ENCODE assay signal across 19 cellular contexts in genomic region chr20:40754372-40754943, GRCh38.
DNase-seq lines count a peak whose midpoint lies in the region; ATAC-seq and TF ChIP-seq lines count a peak whose summit lies in the region.
"Had no signal": no experiment of that assay in that cellular context is flagged by ENCODE, and none has a peak within 500 bp of the region (broad histone marks: within the 10 kb centered on the region; RNA-seq: fewer than 3 reads in every experiment).

No MANE protein-coding gene starts in this region.

- CTCF ChIA-PET in HEK293 (lab: Yijun Ruan, JAX) (interaction anchor here (1.4 kb wide), 1 partner anchor 14 kb away, joined by 6 read pairs; no protein-coding TSS in a partner anchor), T-cell (lab: Charles Lee) (no interaction called here)

- H3K4me1 ChIP-seq in HEK293 (ENCODE audit: control insufficient read depth, insufficient read depth, low read length) (no peaks in the 10 kb centered on the region), left ventricle myocardium inferior (peaks cover 17% of the 10 kb centered on the region)

- no peaks in the 10 kb centered on the region for H3K27me3 ChIP-seq in left ventricle myocardium inferior (ENCODE audit: low read depth)

- H3K27me3 Mint-ChIP-seq in chondrocyte (ENCODE audit: low read depth): peaks cover 17% of the 10 kb centered on the region
- peaks cover 0 to 6% of the 10 kb centered on the region in 2 donors for H3K27me3 Mint-ChIP-seq in T-cell

- H3K27ac Mint-ChIP-seq in chondrocyte (ENCODE audit: unreplicated experiment): peak overlapping the region; percentile 3
- no peak overlapping the region for H3K27ac Mint-ChIP-seq in T-cell
- H3K27ac Mint-ChIP-seq: activated CD8-positive, alpha-beta T cell treated with anti-CD3 and anti-CD28 coated beads, Interleukin-2, amount 10 ng/mL, durations not matched to agents 7 days and 5 days; activated naive CD8-positive, alpha-beta T cell; activated T-cell treated with anti-CD3 and anti-CD28 coated beads, Interleukin-2, amount 50 U/mL, for 72 hours had no signal

- H3K4me3 Mint-ChIP-seq in chondrocyte (ENCODE audit: unreplicated experiment): no peak overlapping the region
- H3K4me3 Mint-ChIP-seq in T-cell: no peak overlapping the region
- H3K4me3 Mint-ChIP-seq: activated CD8-positive, alpha-beta T cell treated with anti-CD3 and anti-CD28 coated beads, Interleukin-2, amount 10 ng/mL, durations not matched to agents 7 days and 5 days; activated naive CD8-positive, alpha-beta T cell; activated T-cell treated with anti-CD3 and anti-CD28 coated beads, Interleukin-2, amount 50 U/mL, for 72 hours had no signal

- TF ChIP-seq CTCF in HEK293 (tag by site-specific recombination; IDR thresholded peaks at IDR 0.05) (no peak), chondrocyte (IDR thresholded peaks at IDR 0.05) (no peak), left ventricle myocardium inferior (IDR thresholded peaks at IDR 0.05; ENCODE audit: borderline replicate concordance) (no peak)

- DNase-seq in chondrocyte (ENCODE audit: low spot score) (no peak), left ventricle myocardium inferior (peak; percentile 61), occipital lobe (lab: John Stamatoyannopoulos, UW) (peak; percentile 6), UCSD-AML1 (lab: John Stamatoyannopoulos, UW; ENCODE audit: unreplicated experiment) (no peak), T-cell (no peak)
- DNase-seq: activated CD4-positive, CD25-positive, alpha-beta regulatory T cell; activated CD8-positive, alpha-beta T cell treated with anti-CD3 and anti-CD28 coated beads, Interleukin-2, amount 10 ng/mL, durations not matched to agents 7 days and 5 days; activated T-cell treated with anti-CD3 and anti-CD28 coated beads, Interleukin-2, amount 50 U/mL, for 72 hours; AML-193; lower lobe of right lung; NCI-H1436 treated with DMSO at 0.1 percent for 48 hours; PC-9; stimulated activated naive CD8-positive, alpha-beta T cell treated with anti-CD3 and anti-CD28 coated beads, Interleukin-15, Interleukin-2, amounts not matched to agents 100 U/mL and 50 U/mL, for 24 hours; trophoblast cell had no signal

- ATAC-seq in T-cell (replicated peaks in 1 of 4): no peak
- ATAC-seq in GM18511 (IDR thresholded peaks at IDR 0.05; ENCODE audit: unreplicated experiment): no peak
- no peak for ATAC-seq in GM19467 (IDR thresholded peaks at IDR 0.05; ENCODE audit: unreplicated experiment)
- ATAC-seq: activated CD8-positive, alpha-beta T cell treated with anti-CD3 and anti-CD28 coated beads, Interleukin-2, amount 10 ng/mL, durations not matched to agents 7 days and 5 days; activated T-cell treated with anti-CD3 and anti-CD28 coated beads, Interleukin-2, amount 50 U/mL, for 72 hours; sciatic nerve; stimulated activated naive CD8-positive, alpha-beta T cell treated with anti-CD3 and anti-CD28 coated beads, Interleukin-15, Interleukin-2, amounts not matched to agents 100 U/mL and 50 U/mL, for 24 hours had no signal

- no peak overlapping the region for H3K27ac ChIP-seq in HEK293 (ENCODE audit: extremely low read depth, low read depth, low read length)
- H3K27ac ChIP-seq in left ventricle myocardium inferior (replicated peaks): peak overlapping the region; percentile 42
- H3K27ac ChIP-seq: lower lobe of right lung, PC-9 had no signal

- H3K36me3 ChIP-seq in HEK293 (ENCODE audit: control insufficient read depth in 2 of 2, insufficient read depth in 1 of 2, low read length in 2 of 2): no peaks in the 10 kb centered on the region
- no peaks in the 10 kb centered on the region for H3K36me3 ChIP-seq in left ventricle myocardium inferior
- H3K36me3 ChIP-seq: lower lobe of right lung had no signal

- intact Hi-C loops in left ventricle myocardium inferior (cut with micrococcal nuclease): no loop called here

- H3K4me1 Mint-ChIP-seq in chondrocyte (ENCODE audit: low read depth): peaks cover 14% of the 10 kb centered on the region
- H3K4me1 Mint-ChIP-seq in T-cell: peaks cover 29 to 37% (median 31%) of the 10 kb centered on the region in 3 donors

- H3K9me3 Mint-ChIP-seq in chondrocyte (ENCODE audit: low read depth): peaks cover 3% of the 10 kb centered on the region
- H3K9me3 Mint-ChIP-seq in T-cell: no peaks in the 10 kb centered on the region
- H3K9me3 Mint-ChIP-seq: activated T-cell treated with anti-CD3 and anti-CD28 coated beads, Interleukin-2, amount 50 U/mL, for 72 hours had no signal

- POLR2A ChIA-PET in HEK293 (lab: Yijun Ruan, JAX) (interaction anchor here (0.7 kb wide), 1 partner anchor 15 kb away, joined by 5 read pairs; no protein-coding TSS in a partner anchor), T-cell (lab: Charles Lee) (no interaction called here)

- no peak overlapping the region for H3K4me3 ChIP-seq in HEK293 (ENCODE audit: low read depth, low read length)
- no peak overlapping the region for H3K4me3 ChIP-seq in left ventricle myocardium inferior
- H3K4me3 ChIP-seq: lower lobe of right lung, PC-9 had no signal

- H3K36me3 Mint-ChIP-seq in chondrocyte (ENCODE audit: low read depth): no peaks in the 10 kb centered on the region
- H3K36me3 Mint-ChIP-seq in T-cell: no peaks in the 10 kb centered on the region

- H3K9me3 ChIP-seq in HEK293 (ENCODE audit: control insufficient read depth, insufficient read depth, low read depth, low read length) (no peaks in the 10 kb centered on the region), left ventricle myocardium inferior (replicated peaks) (no peaks in the 10 kb centered on the region)
- H3K9me3 ChIP-seq: lower lobe of right lung had no signal

TF ChIP-seq in HEK293, 187 proteins besides CTCF, POLR2A, EP300 and RAD21:
- TF ChIP-seq MZF1 (tag by site-specific recombination; IDR thresholded peaks at IDR 0.05; ENCODE audit: borderline replicate concordance) (no peak), ZFHX2 (tag by site-specific recombination; conservative IDR thresholded peaks at IDR 0.05) (peak; percentile 94), EGR2 (tag by site-specific recombination; IDR thresholded peaks at IDR 0.05; ENCODE audit: low read depth) (peak; percentile 94)

Comparison
In these comparisons a context has a peak if more than half of its experiments do, and no peak if none do; other contexts are left out.
1. DNase-seq: peak in left ventricle myocardium inferior (single experiment) and occipital lobe (single experiment); none in chondrocyte (single experiment), UCSD-AML1 (single experiment) and T-cell (0 of 34).